ENCODE assay signal across 24 cellular contexts in genomic region chr13:104098421-104098820, GRCh38.
DNase-seq lines count a peak whose midpoint lies in the region; TF ChIP-seq lines count a peak whose summit lies in the region.
"Had no signal": no experiment of that assay in that cellular context is flagged by ENCODE, and none has a peak within 500 bp of the region (broad histone marks: within the 10 kb centered on the region; RNA-seq: fewer than 3 reads in every experiment).

No MANE protein-coding gene starts in this region.

- H3K4me3 ChIP-seq in MG63: no peak overlapping the region
- no peak overlapping the region for H3K4me3 ChIP-seq in osteoblast (ENCODE audit: insufficient read depth, low read length)
- H3K4me3 ChIP-seq: SJSA1 had no signal

- H3K36me3 ChIP-seq in MG63: no peaks in the 10 kb centered on the region
- no peaks in the 10 kb centered on the region for H3K36me3 ChIP-seq in osteoblast (ENCODE audit: insufficient read depth, low read length)
- H3K36me3 ChIP-seq: SJSA1 had no signal

- DNase-seq in MG63: peak; percentile 43
- DNase-seq in astrocyte of the hippocampus (ENCODE audit: low read depth, low spot score): peak; percentile 48
- DNase-seq in glomerular visceral epithelial cell (ENCODE audit: extremely low spot score): peak; percentile 77
- no peak for DNase-seq in osteoblast (ENCODE audit: insufficient read length, low spot score, missing footprints)
- DNase-seq in T-helper 2 cell: no peak
- DNase-seq in cerebellar nuclear complex (lab: John Stamatoyannopoulos, UW): no peak
- DNase-seq in NCI-H146 treated with DMSO at 0.1 percent for 48 hours (lab: John Stamatoyannopoulos, UW; ENCODE audit: unreplicated experiment): no peak
- DNase-seq: C1 segment of cervical spinal cord; CD4-positive, alpha-beta memory T cell; COR-L47; EL; GDM1; MV-4-11; NCI-H1105; NCI-H1436 treated with DMSO at 0.1 percent for 48 hours; NCI-H1930; NCI-H2107; NCI-H446; NCI-H524 treated with DMSO at 0.1 percent for 48 hours; NCI-H774; PC-3; Right ventricle myocardium superior; RPMI8226 had no signal

- H3K4me2 ChIP-seq in osteoblast (ENCODE audit: insufficient read depth, low read length): no peak overlapping the region

- no peaks in the 10 kb centered on the region for H3K27me3 ChIP-seq in MG63
- no peaks in the 10 kb centered on the region for H3K27me3 ChIP-seq in osteoblast (ENCODE audit: insufficient read depth, low read length)
- H3K27me3 ChIP-seq: SJSA1 had no signal

- no peak for TF ChIP-seq CTCF in osteoblast (IDR thresholded peaks at IDR 0.05; ENCODE audit: extremely low read depth, low read depth, low read length)

- H3K27ac ChIP-seq in osteoblast (ENCODE audit: low read depth, low read length): no peak overlapping the region
- H3K27ac ChIP-seq: SJSA1 had no signal

- no peaks in the 10 kb centered on the region for H4K20me1 ChIP-seq in osteoblast (ENCODE audit: insufficient read depth, low read length)

- H3K9me3 ChIP-seq in MG63: no peaks in the 10 kb centered on the region
- no peaks in the 10 kb centered on the region for H3K9me3 ChIP-seq in osteoblast (ENCODE audit: low read depth, low read length)

- no peak overlapping the region for H2AFZ ChIP-seq in osteoblast (ENCODE audit: low read length)

- H3K4me1 ChIP-seq in osteoblast (ENCODE audit: insufficient read depth, low read length): no peaks in the 10 kb centered on the region
- H3K4me1 ChIP-seq: SJSA1 had no signal

- H3K79me2 ChIP-seq in osteoblast (ENCODE audit: insufficient read depth, low read length): no peaks in the 10 kb centered on the region

Comparison
In these comparisons a context has a peak if more than half of its experiments do, and no peak if none do; other contexts are left out.
1. DNase-seq: peak in MG63 (single experiment), astrocyte of the hippocampus (single experiment) and glomerular visceral epithelial cell (single experiment); none in osteoblast (single experiment), T-helper 2 cell (0 of 5), cerebellar nuclear complex (0 of 2) and NCI-H146 treated with DMSO at 0.1 percent for 48 hours (single experiment).